27 cellular contexts compared by ENCODE assay signal in the genomic region with DNA sequence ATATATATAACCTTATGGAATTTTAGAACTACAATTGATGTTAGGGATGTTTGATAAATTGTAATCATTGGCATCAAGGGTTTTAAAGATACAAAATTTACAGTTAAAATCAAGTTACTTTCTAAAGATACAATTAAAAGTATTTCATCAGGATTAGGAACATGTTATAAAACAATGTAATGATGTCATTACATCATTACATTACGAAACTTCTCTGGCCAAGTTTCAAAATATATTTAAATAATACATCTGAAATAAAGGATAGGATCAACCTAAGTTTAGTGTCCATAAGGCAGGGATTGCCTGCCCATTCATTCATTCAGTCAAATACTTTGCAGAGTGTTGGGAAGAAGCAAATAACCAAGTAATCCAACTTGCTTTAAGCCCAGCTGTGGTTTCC.
"Had no signal": no experiment of that assay in that cellular context is flagged by ENCODE, and none has a peak within 500 bp of the region (broad histone marks: within the 10 kb centered on the region; RNA-seq: fewer than 3 reads in every experiment).

No MANE protein-coding gene starts in this region.

- H3K27me3 Mint-ChIP-seq: activated CD4-positive, alpha-beta memory T cell treated with anti-CD3 and anti-CD28 coated beads for 36 hours; activated CD4-positive, alpha-beta T cell treated with anti-CD3 and anti-CD28 coated beads, Interleukin-2, amount 10 ng/mL, durations not matched to agents 24 days and 14 days; activated T-cell treated with anti-CD3 and anti-CD28 coated beads, Interleukin-2, amount 50 U/mL, for 24 hours; T-helper 17 cell had no signal

- H3K27me3 ChIP-seq: gastroesophageal sphincter, suprapubic skin, tibial artery, upper lobe of right lung had no signal

- H3K27ac ChIP-seq: gastroesophageal sphincter, parathyroid adenoma, psoas muscle, suprapubic skin, tibial artery, upper lobe of right lung had no signal

- H3K4me3 Mint-ChIP-seq: activated CD4-positive, alpha-beta memory T cell treated with anti-CD3 and anti-CD28 coated beads for 36 hours; activated CD4-positive, alpha-beta T cell treated with anti-CD3 and anti-CD28 coated beads, Interleukin-2, amount 10 ng/mL, durations not matched to agents 24 days and 14 days; activated T-cell treated with anti-CD3 and anti-CD28 coated beads, Interleukin-2, amount 50 U/mL, for 24 hours; activated T-helper 17 cell treated with anti-CD3 and anti-CD28 coated beads, Interleukin-2, amount 50 U/mL, for 72 hours; mesothelial cell of epicardium; naive thymus-derived CD4-positive, alpha-beta T cell; stimulated activated naive B cell treated with anti-CD40 and anti-IgM and Interleukin-4, amounts not matched to agents 10 μg/mL and 1 μg/mL and 100 μg/mL, for 72 hours; T-helper 17 cell had no signal

- H3K36me3 ChIP-seq: gastroesophageal sphincter, suprapubic skin, tibial artery, upper lobe of right lung had no signal

- H3K36me3 Mint-ChIP-seq: activated CD4-positive, alpha-beta memory T cell treated with anti-CD3 and anti-CD28 coated beads for 36 hours; stimulated activated naive B cell treated with anti-CD40 and anti-IgM and Interleukin-4, amounts not matched to agents 10 μg/mL and 1 μg/mL and 100 μg/mL, for 72 hours had no signal

- ATAC-seq: activated T-helper 17 cell treated with anti-CD3 and anti-CD28 coated beads, Interleukin-2, amount 50 U/mL, for 72 hours; esophagus mucosa; gastroesophageal sphincter; left colon; naive thymus-derived CD4-positive, alpha-beta T cell; psoas muscle; SK-N-SH treated with all-trans-retinoic acid at 6 μM for 48 hours; stimulated activated naive B cell treated with anti-CD40 and anti-IgM and Interleukin-4, amounts not matched to agents 10 μg/mL and 1 μg/mL and 100 μg/mL, for 72 hours; T-helper 17 cell; upper lobe of right lung had no signal

- DNase-seq: activated CD4-positive, alpha-beta memory T cell treated with anti-CD3 and anti-CD28 coated beads for 36 hours; activated CD4-positive, alpha-beta T cell treated with anti-CD3 and anti-CD28 coated beads, Interleukin-2, amount 10 ng/mL, durations not matched to agents 24 days and 14 days; activated CD4-positive, CD25-positive, alpha-beta regulatory T cell treated with anti-CD3 and anti-CD28 coated beads, Interleukin-2, amount 50 U/mL, for 72 hours; activated CD8-positive, alpha-beta memory T cell treated with anti-CD3 and anti-CD28 coated beads, Interleukin-2, amount 50 U/mL, for 48 hours; activated gamma-delta T cell treated with Interleukin-2 at 50 U/mL for 16 hours; activated naive CD4-positive, alpha-beta T cell treated with anti-CD3 and anti-CD28 coated beads, Interleukin-2, amount 50 U/mL, for 16 hours; activated T-cell treated with anti-CD3 and anti-CD28 coated beads, Interleukin-2, amount 50 U/mL, for 24 hours; hippocampal formation; kidney; left colon; mammary epithelial cell; naive thymus-derived CD4-positive, alpha-beta T cell; psoas muscle; stimulated activated CD4-positive, alpha-beta T cell treated with anti-CD3 and anti-CD28 coated beads, Interleukin-15, amount 100 ng/mL, for 24 hours; stimulated activated CD4-positive, alpha-beta T cell treated with anti-CD3 and anti-CD28 coated beads, Interleukin-2, amount 100 ng/mL, for 24 hours; stimulated activated naive B cell treated with anti-CD40 and anti-IgM and Interleukin-4, amounts not matched to agents 10 μg/mL and 1 μg/mL and 100 μg/mL, for 72 hours; T-helper 17 cell; T1000; tibial artery; upper lobe of right lung had no signal

- H3K4me1 ChIP-seq: gastroesophageal sphincter, parathyroid adenoma, psoas muscle, suprapubic skin, tibial artery, upper lobe of right lung had no signal

- H3K4me3 ChIP-seq: gastroesophageal sphincter, psoas muscle, suprapubic skin, tibial artery, upper lobe of right lung had no signal

- H3K4me1 Mint-ChIP-seq: activated CD4-positive, alpha-beta T cell treated with anti-CD3 and anti-CD28 coated beads, Interleukin-2, amount 10 ng/mL, durations not matched to agents 24 days and 14 days; activated T-helper 17 cell treated with anti-CD3 and anti-CD28 coated beads, Interleukin-2, amount 50 U/mL, for 72 hours; naive thymus-derived CD4-positive, alpha-beta T cell; stimulated activated naive B cell treated with anti-CD40 and anti-IgM and Interleukin-4, amounts not matched to agents 10 μg/mL and 1 μg/mL and 100 μg/mL, for 72 hours; T-helper 17 cell had no signal

- H3K27ac Mint-ChIP-seq: activated CD4-positive, alpha-beta memory T cell treated with anti-CD3 and anti-CD28 coated beads for 36 hours; activated CD4-positive, alpha-beta T cell treated with anti-CD3 and anti-CD28 coated beads, Interleukin-2, amount 10 ng/mL, durations not matched to agents 24 days and 14 days; activated T-cell treated with anti-CD3 and anti-CD28 coated beads, Interleukin-2, amount 50 U/mL, for 24 hours; activated T-helper 17 cell treated with anti-CD3 and anti-CD28 coated beads, Interleukin-2, amount 50 U/mL, for 72 hours; mesothelial cell of epicardium; naive thymus-derived CD4-positive, alpha-beta T cell; stimulated activated naive B cell treated with anti-CD40 and anti-IgM and Interleukin-4, amounts not matched to agents 10 μg/mL and 1 μg/mL and 100 μg/mL, for 72 hours; T-helper 17 cell had no signal
